ENCODE assay signal across 8 cellular contexts in genomic region chr3:185931777-185932176, GRCh38. TPM values are rescaled to one million over a fixed set of nuclear protein-coding genes. Genes with fewer than 3 reads are reported as not detected.
DNase-seq lines count a peak whose midpoint lies in the region; ATAC-seq and TF ChIP-seq lines count a peak whose summit lies in the region.

No MANE protein-coding gene starts in this region.

- H3K36me3 Mint-ChIP-seq in activated T-cell treated with anti-CD3 and anti-CD28 coated beads, Interleukin-2, amount 50 U/mL, for 24 hours (ENCODE audit: low read depth): peaks cover 98% of the 10 kb centered on the region
- peaks cover 78% of the 10 kb centered on the region for H3K36me3 Mint-ChIP-seq in activated B cell treated with CpG ODN at 0.5 μM for 24 hours (ENCODE audit: low read depth)
- no peaks in the 10 kb centered on the region for H3K36me3 Mint-ChIP-seq in glutamatergic neuron (ENCODE audit: unreplicated experiment)

- peaks cover 78 to 94% (median 86%) of the 10 kb centered on the region in 4 donors for H3K4me1 ChIP-seq in stomach
- peaks cover 16 to 83% (median 47%) of the 10 kb centered on the region in 4 donors for H3K4me1 ChIP-seq in Peyer's patch

- POLR2A ChIA-PET in activated B cell treated with CpG ODN at 0.5 μM for 24 hours (lab: Charles Lee): interaction anchor here (0.7 to 2.4 kb wide), 6 partner anchors 9 to 852 kb away, joined by 4 to 14 read pairs (median 9); partner anchors contain the start of gene EIF4A2

- H3K9me3 ChIP-seq in stomach (no peaks in the 10 kb centered on the region), Peyer's patch (no peaks in the 10 kb centered on the region)

- CTCF ChIA-PET in activated B cell treated with CpG ODN at 0.5 μM for 24 hours (lab: Charles Lee): interaction anchor here (3.6 kb wide), 1 partner anchor 11 kb away, joined by 25 read pairs; no protein-coding TSS in a partner anchor

- no peaks in the 10 kb centered on the region for H3K9me3 Mint-ChIP-seq in activated T-cell treated with anti-CD3 and anti-CD28 coated beads, Interleukin-2, amount 50 U/mL, for 24 hours
- H3K9me3 Mint-ChIP-seq in activated B cell treated with CpG ODN at 0.5 μM for 24 hours: no peaks in the 10 kb centered on the region
- H3K9me3 Mint-ChIP-seq in glutamatergic neuron (ENCODE audit: unreplicated experiment): peaks cover 3% of the 10 kb centered on the region

- H3K36me3 ChIP-seq in stomach (peaks cover 0 to 10% (median 0%) of the 10 kb centered on the region in 4 donors), Peyer's patch (peaks cover 0 to 5% (median 0%) of the 10 kb centered on the region in 3 donors)

- peak overlapping the region; percentile 94 for H3K27ac Mint-ChIP-seq in activated T-cell treated with anti-CD3 and anti-CD28 coated beads, Interleukin-2, amount 50 U/mL, for 24 hours
- H3K27ac Mint-ChIP-seq in activated B cell treated with CpG ODN at 0.5 μM for 24 hours: peak overlapping the region; percentile 77
- H3K27ac Mint-ChIP-seq in glutamatergic neuron (ENCODE audit: unreplicated experiment): no peak overlapping the region

- H3K4me3 Mint-ChIP-seq in activated T-cell treated with anti-CD3 and anti-CD28 coated beads, Interleukin-2, amount 50 U/mL, for 24 hours: peak overlapping the region; percentile 99
- peak overlapping the region; percentile 99 for H3K4me3 Mint-ChIP-seq in activated B cell treated with CpG ODN at 0.5 μM for 24 hours
- peak overlapping the region; percentile 99 for H3K4me3 Mint-ChIP-seq in glutamatergic neuron (ENCODE audit: unreplicated experiment)

- intact Hi-C loops in activated B cell treated with CpG ODN at 0.5 μM for 24 hours (cut with micrococcal nuclease) (loop anchor here (2.0 to 10.0 kb wide), 2 partner anchors 13 to 1093 kb away; no protein-coding TSS in a partner anchor), stomach (cut with DNase I; ENCODE audit: low total_unique reads) (no loop called here)

- TF ChIP-seq CTCF in activated B cell treated with CpG ODN at 0.5 μM for 24 hours (IDR thresholded peaks at IDR 0.05) (no peak), glutamatergic neuron (IDR thresholded peaks at IDR 0.05; ENCODE audit: partially characterized antibody, unreplicated experiment) (no peak), stomach (IDR thresholded peaks at IDR 0.05) (no peak), Peyer's patch (IDR thresholded peaks at IDR 0.05) (no peak)

- peak overlapping the region in 2 of 4 donors; percentile 68 to 69 for H3K4me3 ChIP-seq in stomach
- H3K4me3 ChIP-seq in Peyer's patch: peak overlapping the region in 2 of 4 donors; percentile 7 to 20

- ATAC-seq in activated B cell treated with CpG ODN at 0.5 μM for 24 hours (ENCODE audit: low read depth) (no peak), GM21447 (IDR thresholded peaks at IDR 0.05; ENCODE audit: unreplicated experiment) (no peak)

- H3K27me3 Mint-ChIP-seq in activated T-cell treated with anti-CD3 and anti-CD28 coated beads, Interleukin-2, amount 50 U/mL, for 24 hours: no peaks in the 10 kb centered on the region
- H3K27me3 Mint-ChIP-seq in activated B cell treated with CpG ODN at 0.5 μM for 24 hours (no peaks in the 10 kb centered on the region), glutamatergic neuron (ENCODE audit: unreplicated experiment) (peaks cover under 1% of the 10 kb centered on the region)

- WGBS in stomach, 5 donors: 11 to 15% (median 13%) methylated on average over 3 of the region's 3 CpGs

- H3K4me1 Mint-ChIP-seq in activated T-cell treated with anti-CD3 and anti-CD28 coated beads, Interleukin-2, amount 50 U/mL, for 24 hours (ENCODE audit: low read depth): peaks cover 72% of the 10 kb centered on the region
- H3K4me1 Mint-ChIP-seq in activated B cell treated with CpG ODN at 0.5 μM for 24 hours: peaks cover 92% of the 10 kb centered on the region
- peaks cover 70% of the 10 kb centered on the region for H3K4me1 Mint-ChIP-seq in glutamatergic neuron (ENCODE audit: low read depth, unreplicated experiment)

- TF ChIP-seq POLR2A in stomach (IDR thresholded peaks at IDR 0.05): no peak
- no peak for TF ChIP-seq POLR2A in Peyer's patch (IDR thresholded peaks at IDR 0.05)

- no peak for DNase-seq in activated T-cell treated with anti-CD3 and anti-CD28 coated beads, Interleukin-2, amount 50 U/mL, for 24 hours
- no peak for DNase-seq in activated T-cell treated with anti-CD3 and anti-CD28 coated beads, Interleukin-2, amount 50 U/mL, for 48 hours
- DNase-seq in activated B cell treated with CpG ODN at 0.5 μM for 24 hours (no peak), glutamatergic neuron (no peak), stomach (no peak), Peyer's patch (no peak), NCI-H187 (lab: John Stamatoyannopoulos, UW) (no peak)

- no peak for TF ChIP-seq EP300 in stomach (IDR thresholded peaks at IDR 0.05)

- peak overlapping the region in 3 of 5 donors; percentile 12 to 99 (median 25) for H3K27ac ChIP-seq in stomach
- peak overlapping the region in 1 of 4 donors; percentile 18 for H3K27ac ChIP-seq in Peyer's patch

- H3K27me3 ChIP-seq in stomach (no peaks in the 10 kb centered on the region), Peyer's patch (no peaks in the 10 kb centered on the region)

RNA-seq across cellular contexts. Expression of gene TRA2B, which starts 6.0 kb away (rescaled TPM):
- total RNA-seq in activated B cell treated with CpG ODN at 0.5 μM for 24 hours (213 and 219 TPM in 2 replicates), glutamatergic neuron (ENCODE audit: unreplicated experiment) (160 TPM), stomach (100 to 1,000 TPM in 4 of 5 donors, 10 to 100 TPM in 1; 98.1 to 298 (median 208) TPM), Peyer's patch (100 to 1,000 TPM; 117 to 217 (median 144) TPM)
- 10 to 100 TPM; 55.8 to 59.6 (median 57.8) TPM for polyA plus RNA-seq in stomach
